1 cellular context compared by ENCODE assay signal in the genomic region with DNA sequence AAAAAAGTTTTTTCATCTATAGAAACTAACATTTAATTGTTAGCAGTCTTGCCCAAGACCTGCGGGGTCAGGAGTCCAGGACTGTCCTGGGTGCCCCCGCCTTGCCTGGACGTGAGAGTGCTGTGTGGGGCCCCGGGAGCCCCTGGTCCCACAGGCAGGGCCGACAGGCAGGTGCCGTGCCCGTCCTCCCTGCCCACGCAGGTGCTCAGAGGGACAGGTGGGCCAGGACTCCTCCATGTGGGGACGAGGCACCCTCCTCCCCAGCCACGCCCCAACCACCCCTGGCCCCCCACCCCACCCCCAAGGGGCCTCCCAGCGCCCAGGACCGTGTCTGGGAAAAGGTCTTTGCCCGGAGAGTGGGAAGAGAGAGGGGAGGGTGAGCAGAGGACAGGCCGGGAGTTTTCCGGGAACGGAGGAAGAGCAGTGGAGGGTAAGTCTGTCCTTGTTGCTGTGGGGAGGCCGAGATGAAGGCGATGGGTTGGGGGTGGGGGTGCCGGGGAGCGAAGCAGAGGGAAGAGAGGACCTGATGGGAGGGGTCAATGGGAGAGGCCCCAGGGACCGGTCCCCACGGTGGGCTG.
TF ChIP-seq lines count a peak whose summit lies in the region.

No MANE protein-coding gene starts in this region.

TF ChIP-seq in HEK293, 187 proteins besides CTCF, POLR2A, EP300 and RAD21 (continued from another document):
- TF ChIP-seq ZNF280D (tag by site-specific recombination; IDR thresholded peaks at IDR 0.05), result no peak
- TF ChIP-seq ZNF548 (tag by site-specific recombination; IDR thresholded peaks at IDR 0.05), result no peak
- TF ChIP-seq, protein P1, sequence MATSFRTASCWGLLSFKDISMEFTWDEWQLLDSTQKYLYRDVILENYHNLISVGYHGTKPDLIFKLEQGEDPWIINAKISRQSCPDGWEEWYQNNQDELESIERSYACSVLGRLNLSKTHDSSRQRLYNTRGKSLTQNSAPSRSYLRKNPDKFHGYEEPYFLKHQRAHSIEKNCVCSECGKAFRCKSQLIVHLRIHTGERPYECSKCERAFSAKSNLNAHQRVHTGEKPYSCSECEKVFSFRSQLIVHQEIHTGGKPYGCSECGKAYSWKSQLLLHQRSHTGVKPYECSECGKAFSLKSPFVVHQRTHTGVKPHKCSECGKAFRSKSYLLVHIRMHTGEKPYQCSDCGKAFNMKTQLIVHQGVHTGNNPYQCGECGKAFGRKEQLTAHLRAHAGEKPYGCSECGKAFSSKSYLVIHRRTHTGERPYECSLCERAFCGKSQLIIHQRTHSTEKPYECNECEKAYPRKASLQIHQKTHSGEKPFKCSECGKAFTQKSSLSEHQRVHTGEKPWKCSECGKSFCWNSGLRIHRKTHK (tag by site-specific recombination; IDR thresholded peaks at IDR 0.05), result no peak
- 0 out of 2 replicates have a peak, but pooled peaks have one; percentile 49 for TF ChIP-seq KLF16 (tag by site-specific recombination; IDR thresholded peaks at IDR 0.05)
- no peak for TF ChIP-seq ZNF629 (tag by site-specific recombination; IDR thresholded peaks at IDR 0.05)
- no peak for TF ChIP-seq KLF1 (tag by site-specific recombination; IDR thresholded peaks at IDR 0.05)
- TF ChIP-seq, protein P2, sequence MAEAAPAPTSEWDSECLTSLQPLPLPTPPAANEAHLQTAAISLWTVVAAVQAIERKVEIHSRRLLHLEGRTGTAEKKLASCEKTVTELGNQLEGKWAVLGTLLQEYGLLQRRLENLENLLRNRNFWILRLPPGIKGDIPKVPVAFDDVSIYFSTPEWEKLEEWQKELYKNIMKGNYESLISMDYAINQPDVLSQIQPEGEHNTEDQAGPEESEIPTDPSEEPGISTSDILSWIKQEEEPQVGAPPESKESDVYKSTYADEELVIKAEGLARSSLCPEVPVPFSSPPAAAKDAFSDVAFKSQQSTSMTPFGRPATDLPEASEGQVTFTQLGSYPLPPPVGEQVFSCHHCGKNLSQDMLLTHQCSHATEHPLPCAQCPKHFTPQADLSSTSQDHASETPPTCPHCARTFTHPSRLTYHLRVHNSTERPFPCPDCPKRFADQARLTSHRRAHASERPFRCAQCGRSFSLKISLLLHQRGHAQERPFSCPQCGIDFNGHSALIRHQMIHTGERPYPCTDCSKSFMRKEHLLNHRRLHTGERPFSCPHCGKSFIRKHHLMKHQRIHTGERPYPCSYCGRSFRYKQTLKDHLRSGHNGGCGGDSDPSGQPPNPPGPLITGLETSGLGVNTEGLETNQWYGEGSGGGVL (tag by site-specific recombination; IDR thresholded peaks at IDR 0.05), result peak; percentile 94
- TF ChIP-seq ZBTB21 (tag by site-specific recombination; IDR thresholded peaks at IDR 0.05), result peak; percentile 26; the same call in 1 of the 2 replicates
- no peak for TF ChIP-seq ZFP41 (tag by site-specific recombination; IDR thresholded peaks at IDR 0.05; ENCODE audit: borderline replicate concordance)
- no peak for TF ChIP-seq HOXA7 (CRISPR knock-in tag; IDR thresholded peaks at IDR 0.05; ENCODE audit: borderline replicate concordance)
- TF ChIP-seq, protein P3, sequence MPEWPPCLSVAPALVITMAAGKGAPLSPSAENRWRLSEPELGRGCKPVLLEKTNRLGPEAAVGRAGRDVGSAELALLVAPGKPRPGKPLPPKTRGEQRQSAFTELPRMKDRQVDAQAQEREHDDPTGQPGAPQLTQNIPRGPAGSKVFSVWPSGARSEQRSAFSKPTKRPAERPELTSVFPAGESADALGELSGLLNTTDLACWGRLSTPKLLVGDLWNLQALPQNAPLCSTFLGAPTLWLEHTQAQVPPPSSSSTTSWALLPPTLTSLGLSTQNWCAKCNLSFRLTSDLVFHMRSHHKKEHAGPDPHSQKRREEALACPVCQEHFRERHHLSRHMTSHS (tag by site-specific recombination; IDR thresholded peaks at IDR 0.05), result no peak
- TF ChIP-seq ZNF140 (tag by site-specific recombination; IDR thresholded peaks at IDR 0.05), result no peak
- peak; percentile 51; the same call in 1 of the 2 replicates for TF ChIP-seq KLF7 (tag by site-specific recombination; IDR thresholded peaks at IDR 0.05; ENCODE audit: borderline replicate concordance)
- TF ChIP-seq OSR2 (tag by site-specific recombination; IDR thresholded peaks at IDR 0.05), result no peak
- TF ChIP-seq, protein P4, sequence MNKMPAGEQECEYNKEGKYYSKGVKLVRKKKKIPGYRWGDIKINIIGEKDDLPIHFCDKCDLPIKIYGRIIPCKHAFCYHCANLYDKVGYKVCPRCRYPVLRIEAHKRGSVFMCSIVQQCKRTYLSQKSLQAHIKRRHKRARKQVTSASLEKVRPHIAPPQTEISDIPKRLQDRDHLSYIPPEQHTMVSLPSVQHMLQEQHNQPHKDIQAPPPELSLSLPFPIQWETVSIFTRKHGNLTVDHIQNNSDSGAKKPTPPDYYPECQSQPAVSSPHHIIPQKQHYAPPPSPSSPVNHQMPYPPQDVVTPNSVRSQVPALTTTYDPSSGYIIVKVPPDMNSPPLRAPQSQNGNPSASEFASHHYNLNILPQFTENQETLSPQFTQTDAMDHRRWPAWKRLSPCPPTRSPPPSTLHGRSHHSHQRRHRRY (tag by site-specific recombination; IDR thresholded peaks at IDR 0.05), result no peak
- TF ChIP-seq ZNF366 (tag by site-specific recombination; conservative IDR thresholded peaks at IDR 0.05), result peak; percentile 70
- TF ChIP-seq, protein P5, sequence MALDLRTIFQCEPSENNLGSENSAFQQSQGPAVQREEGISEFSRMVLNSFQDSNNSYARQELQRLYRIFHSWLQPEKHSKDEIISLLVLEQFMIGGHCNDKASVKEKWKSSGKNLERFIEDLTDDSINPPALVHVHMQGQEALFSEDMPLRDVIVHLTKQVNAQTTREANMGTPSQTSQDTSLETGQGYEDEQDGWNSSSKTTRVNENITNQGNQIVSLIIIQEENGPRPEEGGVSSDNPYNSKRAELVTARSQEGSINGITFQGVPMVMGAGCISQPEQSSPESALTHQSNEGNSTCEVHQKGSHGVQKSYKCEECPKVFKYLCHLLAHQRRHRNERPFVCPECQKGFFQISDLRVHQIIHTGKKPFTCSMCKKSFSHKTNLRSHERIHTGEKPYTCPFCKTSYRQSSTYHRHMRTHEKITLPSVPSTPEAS (tag by site-specific recombination; IDR thresholded peaks at IDR 0.05), result no peak
- TF ChIP-seq ZNF777 (tag by site-specific recombination; IDR thresholded peaks at IDR 0.05; ENCODE audit: borderline replicate concordance), result no peak
- no peak for TF ChIP-seq ZNF473 (tag by site-specific recombination; IDR thresholded peaks at IDR 0.05)
- TF ChIP-seq ZNF544 (tag by site-specific recombination; IDR thresholded peaks at IDR 0.05), result no peak
- peak; percentile 43 for TF ChIP-seq EGR2 (tag by site-specific recombination; IDR thresholded peaks at IDR 0.05; ENCODE audit: low read depth)
- TF ChIP-seq, protein P6, sequence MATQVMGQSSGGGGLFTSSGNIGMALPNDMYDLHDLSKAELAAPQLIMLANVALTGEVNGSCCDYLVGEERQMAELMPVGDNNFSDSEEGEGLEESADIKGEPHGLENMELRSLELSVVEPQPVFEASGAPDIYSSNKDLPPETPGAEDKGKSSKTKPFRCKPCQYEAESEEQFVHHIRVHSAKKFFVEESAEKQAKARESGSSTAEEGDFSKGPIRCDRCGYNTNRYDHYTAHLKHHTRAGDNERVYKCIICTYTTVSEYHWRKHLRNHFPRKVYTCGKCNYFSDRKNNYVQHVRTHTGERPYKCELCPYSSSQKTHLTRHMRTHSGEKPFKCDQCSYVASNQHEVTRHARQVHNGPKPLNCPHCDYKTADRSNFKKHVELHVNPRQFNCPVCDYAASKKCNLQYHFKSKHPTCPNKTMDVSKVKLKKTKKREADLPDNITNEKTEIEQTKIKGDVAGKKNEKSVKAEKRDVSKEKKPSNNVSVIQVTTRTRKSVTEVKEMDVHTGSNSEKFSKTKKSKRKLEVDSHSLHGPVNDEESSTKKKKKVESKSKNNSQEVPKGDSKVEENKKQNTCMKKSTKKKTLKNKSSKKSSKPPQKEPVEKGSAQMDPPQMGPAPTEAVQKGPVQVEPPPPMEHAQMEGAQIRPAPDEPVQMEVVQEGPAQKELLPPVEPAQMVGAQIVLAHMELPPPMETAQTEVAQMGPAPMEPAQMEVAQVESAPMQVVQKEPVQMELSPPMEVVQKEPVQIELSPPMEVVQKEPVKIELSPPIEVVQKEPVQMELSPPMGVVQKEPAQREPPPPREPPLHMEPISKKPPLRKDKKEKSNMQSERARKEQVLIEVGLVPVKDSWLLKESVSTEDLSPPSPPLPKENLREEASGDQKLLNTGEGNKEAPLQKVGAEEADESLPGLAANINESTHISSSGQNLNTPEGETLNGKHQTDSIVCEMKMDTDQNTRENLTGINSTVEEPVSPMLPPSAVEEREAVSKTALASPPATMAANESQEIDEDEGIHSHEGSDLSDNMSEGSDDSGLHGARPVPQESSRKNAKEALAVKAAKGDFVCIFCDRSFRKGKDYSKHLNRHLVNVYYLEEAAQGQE (tag by site-specific recombination; IDR thresholded peaks at IDR 0.05), result peak; percentile 33; the same call in 1 of the 2 replicates
- TF ChIP-seq ZNF510 (tag by site-specific recombination; IDR thresholded peaks at IDR 0.05; ENCODE audit: insufficient replicate concordance), result no peak
- no peak for TF ChIP-seq TRIM28 (IDR thresholded peaks at IDR 0.05; ENCODE audit: borderline replicate concordance, low read length)
- TF ChIP-seq ZBTB7A (tag by site-specific recombination; IDR thresholded peaks at IDR 0.05; ENCODE audit: low read depth), result 0 out of 2 replicates have a peak, but pooled peaks have one; percentile 95
- TF ChIP-seq KLF17 (tag by site-specific recombination; IDR thresholded peaks at IDR 0.05), result peak; percentile 38; the same call in 1 of the 2 replicates
- TF ChIP-seq ZNF335 (tag by site-specific recombination; conservative IDR thresholded peaks at IDR 0.05), result peak; percentile 83
